Comparison of ENCODE assay signal across 7 cellular contexts in genomic region chr1:155893389-155894142, GRCh38. TPM values are rescaled to one million over a fixed set of nuclear protein-coding genes. Genes with fewer than 3 reads are reported as not detected.
DNase-seq lines count a peak whose midpoint lies in the region; ATAC-seq, FAIRE-seq and TF ChIP-seq lines count a peak whose summit lies in the region.
"Had no signal": no experiment of that assay in that cellular context is flagged by ENCODE, and none has a peak within 500 bp of the region (broad histone marks: within the 10 kb centered on the region; RNA-seq: fewer than 3 reads in every experiment).

No MANE protein-coding gene starts in this region.

- H3K36me3 Mint-ChIP-seq in neural crest cell (ENCODE audit: low read depth): peaks cover 6% of the 10 kb centered on the region

- H2BK20ac ChIP-seq in IMR-90 (ENCODE audit: low read depth, low read length): peak overlapping the region; percentile 86

- H2BK15ac ChIP-seq in IMR-90 (ENCODE audit: low read depth, low read length): peak overlapping the region; percentile 92

- H3K27ac ChIP-seq in IMR-90 (ENCODE audit: insufficient read depth, low read length): peak overlapping the region; percentile 95
- no peak overlapping the region for H3K27ac ChIP-seq in K562 (ENCODE audit: extremely low read depth, low read depth, low read length)

- H3K4me1 ChIP-seq in IMR-90 (ENCODE audit: control insufficient read depth, insufficient read depth, low read length) (peaks cover 19% of the 10 kb centered on the region), K562 (replicated peaks in 1 of 2; ENCODE audit: control insufficient read depth in 2 of 2, insufficient read depth in 2 of 2, low read length in 2 of 2) (peaks cover 0 to 4% of the 10 kb centered on the region in 2 experiments; a peak in 3 of 5 replicates)

- H3K23ac ChIP-seq in IMR-90 (ENCODE audit: low read depth, low read length): peak overlapping the region; percentile 94

- H3K4me1 Mint-ChIP-seq in neural crest cell: peaks cover 4% of the 10 kb centered on the region

- H4K8ac ChIP-seq in IMR-90 (ENCODE audit: low read depth in 2 of 2, low read length in 2 of 2): peak overlapping the region; percentile 78 to 99

- H3K4me3 ChIP-seq in IMR-90 (ENCODE audit: insufficient read depth, low read depth, low read length): no peak overlapping the region
- H3K4me3 ChIP-seq in K562: no peak overlapping the region

- DNase-seq in IMR-90 (peak; percentile 91), K562 (ENCODE audit: extremely low read depth in 1 of 4, low spot score in 3 of 4) (peak in 1 of 4 experiments; percentile 4), neural crest cell (ENCODE audit: low read depth, low spot score) (no peak), middle frontal gyrus (ENCODE audit: extremely low spot score, low spot score) (no peak), putamen (ENCODE audit: low spot score) (no peak)
- no peak for DNase-seq in stimulated activated CD4-positive, alpha-beta T cell treated with anti-CD3 and anti-CD28 coated beads, Interleukin-2, amount 100 ng/mL, for 24 hours

- intact Hi-C loops in IMR-90 (cut with micrococcal nuclease): no loop called here
- intact Hi-C loops in K562 (cut with micrococcal nuclease): no loop called here

- no peak for FAIRE-seq in K562 (lab: Jason Lieb, UNC)

- H2BK120ac ChIP-seq in IMR-90 (ENCODE audit: low read depth, low read length): peak overlapping the region; percentile 91

- H2AK5ac ChIP-seq in IMR-90 (ENCODE audit: low read depth, low read length): peak overlapping the region; percentile 93

- peak overlapping the region; percentile 98 for H2BK5ac ChIP-seq in IMR-90 (ENCODE audit: low read depth, low read length, poor library complexity, severe bottlenecking)

- TF ChIP-seq RAD21 in IMR-90 (IDR thresholded peaks at IDR 0.05; ENCODE audit: low read length): no peak
- no peak for TF ChIP-seq RAD21 in K562 (CRISPR knock-in tag; conservative IDR thresholded peaks at IDR 0.05 in 1 of 2, IDR thresholded peaks at IDR 0.05 in 1 of 2)

- peak overlapping the region; percentile 53 for H3K27ac Mint-ChIP-seq in neural crest cell (ENCODE audit: unreplicated experiment)

- no TSS peak for BruUV-seq in IMR-90 (replicated peaks; lab: Mats Ljungman, UMichigan)
- BruUV-seq in K562 (replicated peaks; lab: Mats Ljungman, UMichigan): no TSS peak

- H4K20me1 ChIP-seq in IMR-90 (ENCODE audit: insufficient read depth, low read length) (no peaks in the 10 kb centered on the region; the same call in 1 of the 2 replicates), K562 (replicated peaks; ENCODE audit: control insufficient read depth, insufficient read depth, low read length) (no peaks in the 10 kb centered on the region)

- H4K91ac ChIP-seq in IMR-90 (ENCODE audit: insufficient read depth, low read depth, low read length): peak overlapping the region; percentile 95

- no peaks in the 10 kb centered on the region for H3K9me3 Mint-ChIP-seq in neural crest cell

- no peaks in the 10 kb centered on the region for H3K9me3 ChIP-seq in IMR-90 (ENCODE audit: control insufficient read depth, insufficient read depth, low read length)
- H3K9me3 ChIP-seq in K562 (replicated peaks; ENCODE audit: control insufficient read depth, insufficient read depth, low read depth, low read length): no peaks in the 10 kb centered on the region

- TF ChIP-seq CTCF in IMR-90 (conservative IDR thresholded peaks at IDR 0.05; ENCODE audit: low read depth, low read length): no peak
- no peak for TF ChIP-seq CTCF in K562 (IDR thresholded peaks at IDR 0.05 in 2 of 3, conservative IDR thresholded peaks at IDR 0.05 in 1 of 3; ENCODE audit: insufficient read depth in 2 of 3, low read depth in 1 of 3, low read length in 3 of 3)
- TF ChIP-seq CTCF in neural crest cell (conservative IDR thresholded peaks at IDR 0.05): no peak

- H3K9ac ChIP-seq in IMR-90 (ENCODE audit: low read depth, low read length) (peak overlapping the region; percentile 58), K562 (ENCODE audit: insufficient read depth in 1 of 2, low read depth in 2 of 2, low read length in 2 of 2) (no peak overlapping the region)

- peaks cover 6% of the 10 kb centered on the region for H3K9me1 ChIP-seq in IMR-90 (ENCODE audit: insufficient read depth, low read length)
- H3K9me1 ChIP-seq in K562 (ENCODE audit: control insufficient read depth, insufficient read depth, low read length): no peaks in the 10 kb centered on the region

- dilution Hi-C loops in IMR-90 (cut with HindIII; ENCODE audit: low sequenced_read_pairs, unreplicated experiment): no loop called here

- peak overlapping the region; percentile 90 for H3K14ac ChIP-seq in IMR-90 (replicated peaks; ENCODE audit: low read depth, low read length)

- peak overlapping the region; percentile 91 for H3K56ac ChIP-seq in IMR-90 (ENCODE audit: extremely low read depth, insufficient read depth, low read length)

- 75% methylated on average over 8 of the region's 10 CpGs; no CpG with 5 or more reads in 1 of the 2 experiments for WGBS in IMR-90 (ENCODE audit: extremely low coverage in 2 of 2, insufficient read length in 1 of 2), 2 experiments
- 42% methylated on average over 10 of the region's 10 CpGs for WGBS in K562 (ENCODE audit: insufficient coverage, low coverage, missing lambda C conversion rate)

- H3K36me3 ChIP-seq in IMR-90 (ENCODE audit: control insufficient read depth, insufficient read depth, low read length) (peaks cover 14% of the 10 kb centered on the region), K562 (ENCODE audit: control insufficient read depth, insufficient read depth, low read length) (peaks cover 17% of the 10 kb centered on the region)

- no peak; the same call in 1 of the 2 replicates for TF ChIP-seq POLR2A in IMR-90 (IDR thresholded peaks at IDR 0.05; ENCODE audit: low read depth, low read length)
- TF ChIP-seq POLR2A in K562 (conservative IDR thresholded peaks at IDR 0.05): no peak

- H3K4me2 ChIP-seq in IMR-90 (ENCODE audit: low read depth, low read length) (peak overlapping the region; percentile 64), K562 (ENCODE audit: insufficient read depth, low read length) (no peak overlapping the region)

- TF ChIP-seq EP300 in K562 (IDR thresholded peaks at IDR 0.05; ENCODE audit: low read length): no peak

- H3K79me2 ChIP-seq in K562 (ENCODE audit: control insufficient read depth, insufficient read depth, low read length): no peaks in the 10 kb centered on the region

- peaks cover 0 to 20% of the 10 kb centered on the region in 2 experiments; a peak in 2 of 4 replicates for H3K79me1 ChIP-seq in IMR-90 (ENCODE audit: low read depth in 1 of 2, low read length in 2 of 2)

- POLR2A ChIA-PET in IMR-90 (lab: Charles Lee; ENCODE audit: unreplicated experiment) (interaction anchor here (1.0 to 1.2 kb wide), 2 partner anchors 10 to 17 kb away, joined by 3 read pairs; no protein-coding TSS in a partner anchor), K562 (lab: Yijun Ruan, JAX) (interaction anchor here (0.7 to 2.4 kb wide), 5 partner anchors 10 to 153 kb away, joined by 3 to 14 read pairs (median 5); partner anchors contain the start of gene KHDC4)

- H3K4ac ChIP-seq in IMR-90 (ENCODE audit: low read depth, low read length): peak overlapping the region; percentile 100

- peak overlapping the region; percentile 76; the same call in 1 of the 2 replicates for H4K5ac ChIP-seq in IMR-90 (ENCODE audit: low read depth, low read length)

- H2AK9ac ChIP-seq in IMR-90 (replicated peaks; ENCODE audit: low read depth, low read length, poor library complexity): peak overlapping the region; percentile 79

- H3K27me3 Mint-ChIP-seq in neural crest cell (ENCODE audit: low read depth): no peaks in the 10 kb centered on the region

- no peaks in the 10 kb centered on the region for H3K27me3 ChIP-seq in IMR-90 (ENCODE audit: control insufficient read depth, insufficient read depth, low read length)
- no peaks in the 10 kb centered on the region for H3K27me3 ChIP-seq in K562 (ENCODE audit: control insufficient read depth in 2 of 2, insufficient read depth in 2 of 2, low read length in 2 of 2)

- no peak overlapping the region for H3K4me3 Mint-ChIP-seq in neural crest cell

- H2AFZ ChIP-seq in IMR-90 (replicated peaks; ENCODE audit: low read length, poor library complexity): no peak overlapping the region
- no peak overlapping the region for H2AFZ ChIP-seq in K562 (ENCODE audit: low read depth, low read length)

- peak overlapping the region; percentile 78 for H3K18ac ChIP-seq in IMR-90 (ENCODE audit: low read depth, low read length)

- ATAC-seq in IMR-90 (ENCODE audit: low read depth) (peak; percentile 45), K562 (peak; percentile 65; the same call in 2 of the 3 replicates)

- in situ Hi-C loops in IMR-90 (cut with MboI; ENCODE audit: low sequenced_read_pairs) (no loop called here), K562 (cut with MboI) (no loop called here)

- CTCF ChIA-PET in IMR-90 (lab: Yijun Ruan, JAX) (interaction anchor here (0.6 to 2.2 kb wide), 4 partner anchors 10 to 33 kb away, joined by 3 to 8 read pairs (median 4); no protein-coding TSS in a partner anchor), K562 (lab: Yijun Ruan, JAX; ENCODE audit: low intra/inter-chr PET ratio) (no interaction called here)

RNA-seq across cellular contexts. Expression of gene RIT1, which starts 17.6 kb away (rescaled TPM):
- total RNA-seq in IMR-90 (2012; rRNA removed) (46.8 and 52.2 TPM in 2 replicates), K562 (2014; rRNA removed) (13.5 and 15.8 TPM in 2 replicates), K562 (2014; rRNA removed; fragmentation: Illumina TruSeq; extraction: Trizol) (24.9 and 28.8 TPM in 2 replicates), K562 (2015; rRNA removed; fragmentation: Illumina TruSeq; extraction: Trizol) (18.7 and 20.0 TPM in 2 replicates), K562 (2021) (22.9 and 23.1 TPM in 2 replicates), neural crest cell (34.5 and 35.3 TPM in 2 replicates)
- polyA plus RNA-seq in IMR-90 (2012; rRNA removed) (26.2 and 29.6 TPM in 2 replicates), K562 (2011; rRNA removed) (41.7 and 57.6 TPM in 2 replicates), K562 (2014; fragmentation: Illumina TruSeq; extraction: Trizol) (20.8 and 21.2 TPM in 2 replicates), K562 (2014; fragmentation: Nextera tagmentation; extraction: Ambion mirVana) (10 to 100 TPM; 53.7 to 57.1 TPM), K562 (2014; rRNA removed) (19.3 and 20.4 TPM in 2 replicates)
- 8.5 and 14.4 TPM in 2 replicates for polyA plus RNA-seq in IMR-90 (2012; cell fraction: cytosol; rRNA removed)
- polyA plus RNA-seq in IMR-90 (2012; cell fraction: nucleus; rRNA removed; ENCODE audit: low replicate concordance): 5.5 and 26.8 TPM in 2 replicates
- total RNA-seq in K562 (2011; cell fraction: chromatin; rRNA removed; ENCODE audit: low replicate concordance): 32.5 and 66.4 TPM in 2 replicates
- 13.3 and 18.2 TPM in 2 replicates for total RNA-seq in K562 (2011; cell fraction: nucleolus; rRNA removed)
- 42.4 and 55.2 TPM in 2 replicates for total RNA-seq in K562 (2011; cell fraction: nucleoplasm; rRNA removed)
- 28.1 and 47.4 TPM in 2 replicates for polyA plus RNA-seq in K562 (2011; cell fraction: cytosol; rRNA removed)
- polyA plus RNA-seq in K562 (2011; cell fraction: nucleus; rRNA removed): 18.1 and 27.5 TPM in 2 replicates
- 18.3 and 23.8 TPM in 2 replicates for polyA plus RNA-seq in K562 (2012)
- polyA minus RNA-seq in K562 (2011; rRNA and poly(A)+ RNA removed): 56.7 and 64.0 TPM in 2 replicates
- 13.1 and 20.2 TPM in 2 replicates for polyA minus RNA-seq in K562 (2011; cell fraction: cytosol; rRNA and poly(A)+ RNA removed)
- polyA minus RNA-seq in K562 (2011; cell fraction: nucleus; rRNA and poly(A)+ RNA removed): 6.7 and 13.2 TPM in 2 replicates

RNA-seq across cellular contexts. Expression of gene SYT11, which starts 34.2 kb away (rescaled TPM):
- total RNA-seq in IMR-90 (2012; rRNA removed) (37.8 and 43.7 TPM in 2 replicates), K562 (2014; rRNA removed) (0.05 and 0.12 TPM in 2 replicates), K562 (2014; rRNA removed; fragmentation: Illumina TruSeq; extraction: Trizol) (0.07 and 0.13 TPM in 2 replicates), K562 (2015; rRNA removed; fragmentation: Illumina TruSeq; extraction: Trizol) (0.11 TPM in 2 replicates), K562 (2021) (0.18 and 0.20 TPM in 2 replicates), neural crest cell (19.8 and 20.0 TPM in 2 replicates)
- polyA plus RNA-seq in IMR-90 (2012; rRNA removed) (22.9 TPM in 2 replicates), K562 (2011; rRNA removed) (0.17 and 0.26 TPM in 2 replicates), K562 (2014; fragmentation: Illumina TruSeq; extraction: Trizol) (0.13 and 0.19 TPM in 2 replicates), K562 (2014; fragmentation: Nextera tagmentation; extraction: Ambion mirVana) (under 1 TPM; 0.08 to 0.11 TPM), K562 (2014; rRNA removed) (0.05 and 0.11 TPM in 2 replicates)
- 12.1 TPM in 2 replicates for polyA plus RNA-seq in IMR-90 (2012; cell fraction: cytosol; rRNA removed)
- polyA plus RNA-seq in IMR-90 (2012; cell fraction: nucleus; rRNA removed; ENCODE audit: low replicate concordance): 7.0 and 11.9 TPM in 2 replicates
- 0.25 and 0.39 TPM in 2 replicates for total RNA-seq in K562 (2011; cell fraction: chromatin; rRNA removed; ENCODE audit: low replicate concordance)
- total RNA-seq in K562 (2011; cell fraction: nucleolus; rRNA removed): 0.39 and 0.67 TPM in 2 replicates
- total RNA-seq in K562 (2011; cell fraction: nucleoplasm; rRNA removed): 0.81 and 0.84 TPM in 2 replicates
- polyA plus RNA-seq in K562 (2011; cell fraction: cytosol; rRNA removed): 0.16 and 0.24 TPM in 2 replicates
- polyA plus RNA-seq in K562 (2011; cell fraction: nucleus; rRNA removed): 0.09 and 0.13 TPM in 2 replicates
- polyA plus RNA-seq in K562 (2012): 0.07 and 0.17 TPM in 2 replicates
- 0.25 and 0.36 TPM in 2 replicates for polyA minus RNA-seq in K562 (2011; rRNA and poly(A)+ RNA removed)
- not detected in 2 replicates for polyA minus RNA-seq in K562 (2011; cell fraction: cytosol; rRNA and poly(A)+ RNA removed)
- 0.11 TPM in 1 of 2 replicates, not detected in the other for polyA minus RNA-seq in K562 (2011; cell fraction: nucleus; rRNA and poly(A)+ RNA removed)

RNA-seq across cellular contexts. Expression of gene GON4L, which starts 36.6 kb away (rescaled TPM):
- 29.4 and 30.3 TPM in 2 replicates for total RNA-seq in IMR-90 (2012; rRNA removed)
- polyA plus RNA-seq in IMR-90 (2012; rRNA removed): 19.2 and 21.2 TPM in 2 replicates
- polyA plus RNA-seq in IMR-90 (2012; cell fraction: cytosol; rRNA removed): 7.1 and 8.6 TPM in 2 replicates
- 47.8 and 92.4 TPM in 2 replicates for polyA plus RNA-seq in IMR-90 (2012; cell fraction: nucleus; rRNA removed; ENCODE audit: low replicate concordance)
- total RNA-seq in K562 (2011; cell fraction: chromatin; rRNA removed; ENCODE audit: low replicate concordance): 217 and 320 TPM in 2 replicates
- total RNA-seq in K562 (2011; cell fraction: nucleolus; rRNA removed): 111 and 118 TPM in 2 replicates
- 136 and 172 TPM in 2 replicates for total RNA-seq in K562 (2011; cell fraction: nucleoplasm; rRNA removed)
- total RNA-seq in K562 (2014; rRNA removed): 29.0 and 30.0 TPM in 2 replicates
- total RNA-seq in K562 (2014; rRNA removed; fragmentation: Illumina TruSeq; extraction: Trizol): 35.5 and 40.1 TPM in 2 replicates
- total RNA-seq in K562 (2015; rRNA removed; fragmentation: Illumina TruSeq; extraction: Trizol): 33.6 and 34.3 TPM in 2 replicates
- 42.6 and 47.4 TPM in 2 replicates for total RNA-seq in K562 (2021)
- polyA plus RNA-seq in K562 (2011; rRNA removed): 32.4 and 40.4 TPM in 2 replicates
- polyA plus RNA-seq in K562 (2011; cell fraction: cytosol; rRNA removed): 21.5 and 30.7 TPM in 2 replicates
- 98.2 and 114 TPM in 2 replicates for polyA plus RNA-seq in K562 (2011; cell fraction: nucleus; rRNA removed)
- 27.5 and 34.2 TPM in 2 replicates for polyA plus RNA-seq in K562 (2012)
- polyA plus RNA-seq in K562 (2014; fragmentation: Illumina TruSeq; extraction: Trizol): 35.1 and 37.4 TPM in 2 replicates
- 10 to 100 TPM; 20.2 to 38.9 TPM for polyA plus RNA-seq in K562 (2014; fragmentation: Nextera tagmentation; extraction: Ambion mirVana)
- 32.1 and 33.0 TPM in 2 replicates for polyA plus RNA-seq in K562 (2014; rRNA removed)
- polyA minus RNA-seq in K562 (2011; rRNA and poly(A)+ RNA removed): 69.6 and 96.4 TPM in 2 replicates
- 19.7 and 23.2 TPM in 2 replicates for polyA minus RNA-seq in K562 (2011; cell fraction: cytosol; rRNA and poly(A)+ RNA removed)
- 38.9 and 68.0 TPM in 2 replicates for polyA minus RNA-seq in K562 (2011; cell fraction: nucleus; rRNA and poly(A)+ RNA removed)
- 58.4 and 59.5 TPM in 2 replicates for total RNA-seq in neural crest cell

RNA-seq across cellular contexts. Expression of gene KHDC4, which starts 40.6 kb away (rescaled TPM):
- total RNA-seq in IMR-90 (2012; rRNA removed): 22.5 and 28.0 TPM in 2 replicates
- polyA plus RNA-seq in IMR-90 (2012; rRNA removed): 23.4 and 29.9 TPM in 2 replicates
- polyA plus RNA-seq in IMR-90 (2012; cell fraction: cytosol; rRNA removed): 9.3 and 11.6 TPM in 2 replicates
- 59.4 and 172 TPM in 2 replicates for polyA plus RNA-seq in IMR-90 (2012; cell fraction: nucleus; rRNA removed; ENCODE audit: low replicate concordance)
- 514 and 559 TPM in 2 replicates for total RNA-seq in K562 (2011; cell fraction: chromatin; rRNA removed; ENCODE audit: low replicate concordance)
- total RNA-seq in K562 (2011; cell fraction: nucleolus; rRNA removed): 287 and 289 TPM in 2 replicates
- 287 and 343 TPM in 2 replicates for total RNA-seq in K562 (2011; cell fraction: nucleoplasm; rRNA removed)
- total RNA-seq in K562 (2014; rRNA removed): 65.6 and 72.9 TPM in 2 replicates
- total RNA-seq in K562 (2014; rRNA removed; fragmentation: Illumina TruSeq; extraction: Trizol): 65.2 and 75.1 TPM in 2 replicates
- 75.3 and 77.3 TPM in 2 replicates for total RNA-seq in K562 (2015; rRNA removed; fragmentation: Illumina TruSeq; extraction: Trizol)
- total RNA-seq in K562 (2021): 62.9 and 64.9 TPM in 2 replicates
- 185 and 202 TPM in 2 replicates for polyA plus RNA-seq in K562 (2011; rRNA removed)
- 110 and 164 TPM in 2 replicates for polyA plus RNA-seq in K562 (2011; cell fraction: cytosol; rRNA removed)
- 419 and 448 TPM in 2 replicates for polyA plus RNA-seq in K562 (2011; cell fraction: nucleus; rRNA removed)
- polyA plus RNA-seq in K562 (2012): 38.0 and 62.2 TPM in 2 replicates
- 61.5 and 78.8 TPM in 2 replicates for polyA plus RNA-seq in K562 (2014; fragmentation: Illumina TruSeq; extraction: Trizol)
- polyA plus RNA-seq in K562 (2014; fragmentation: Nextera tagmentation; extraction: Ambion mirVana): 10 to 100 TPM; 12.1 to 14.4 TPM
- polyA plus RNA-seq in K562 (2014; rRNA removed): 127 and 132 TPM in 2 replicates
- 193 and 248 TPM in 2 replicates for polyA minus RNA-seq in K562 (2011; rRNA and poly(A)+ RNA removed)
- 69.5 and 86.4 TPM in 2 replicates for polyA minus RNA-seq in K562 (2011; cell fraction: cytosol; rRNA and poly(A)+ RNA removed)
- 101 and 173 TPM in 2 replicates for polyA minus RNA-seq in K562 (2011; cell fraction: nucleus; rRNA and poly(A)+ RNA removed)
- total RNA-seq in neural crest cell: 69.9 and 71.2 TPM in 2 replicates

RNA-seq across cellular contexts. Expression of gene RXFP4, which starts 47.9 kb away (rescaled TPM):
- not detected in 2 replicates for total RNA-seq in IMR-90 (2012; rRNA removed)
- not detected in 2 replicates for polyA plus RNA-seq in IMR-90 (2012; rRNA removed)
- not detected in 2 replicates for polyA plus RNA-seq in IMR-90 (2012; cell fraction: cytosol; rRNA removed)
- polyA plus RNA-seq in IMR-90 (2012; cell fraction: nucleus; rRNA removed; ENCODE audit: low replicate concordance): 0.07 TPM in 1 of 2 replicates, not detected in the other
- 0.42 TPM in 1 of 2 replicates, not detected in the other for total RNA-seq in K562 (2011; cell fraction: chromatin; rRNA removed; ENCODE audit: low replicate concordance)
- not detected in 2 replicates for total RNA-seq in K562 (2011; cell fraction: nucleolus; rRNA removed)
- total RNA-seq in K562 (2011; cell fraction: nucleoplasm; rRNA removed): 0.29 TPM in 1 of 2 replicates, not detected in the other
- total RNA-seq in K562 (2014; rRNA removed): 0.64 TPM in 1 of 2 replicates, not detected in the other
- total RNA-seq in K562 (2014; rRNA removed; fragmentation: Illumina TruSeq; extraction: Trizol): not detected in 2 replicates
- not detected in 2 replicates for total RNA-seq in K562 (2015; rRNA removed; fragmentation: Illumina TruSeq; extraction: Trizol)
- not detected in 2 replicates for total RNA-seq in K562 (2021)
- not detected in 2 replicates for polyA plus RNA-seq in K562 (2011; rRNA removed)
- not detected in 2 replicates for polyA plus RNA-seq in K562 (2011; cell fraction: cytosol; rRNA removed)
- not detected in 2 replicates for polyA plus RNA-seq in K562 (2011; cell fraction: nucleus; rRNA removed)
- polyA plus RNA-seq in K562 (2012): not detected in 2 replicates
- polyA plus RNA-seq in K562 (2014; fragmentation: Illumina TruSeq; extraction: Trizol): not detected in 2 replicates
- polyA plus RNA-seq in K562 (2014; fragmentation: Nextera tagmentation; extraction: Ambion mirVana): not detected
- polyA plus RNA-seq in K562 (2014; rRNA removed): not detected in 2 replicates
- not detected in 2 replicates for polyA minus RNA-seq in K562 (2011; rRNA and poly(A)+ RNA removed)
- not detected in 2 replicates for polyA minus RNA-seq in K562 (2011; cell fraction: cytosol; rRNA and poly(A)+ RNA removed)
- polyA minus RNA-seq in K562 (2011; cell fraction: nucleus; rRNA and poly(A)+ RNA removed): not detected in 2 replicates
- not detected in 2 replicates for total RNA-seq in neural crest cell
- total RNA-seq: urinary bladder had no signal

Comparison
In these comparisons a context has a peak if more than half of its experiments do, and no peak if none do; other contexts are left out.
1. RNA of gene SYT11, which starts 34.2 kb away (total RNA-seq): 37.8 to 43.7 TPM in IMR-90 and 19.8 to 20.0 TPM in neural crest cell; 0.05 to 0.84 TPM in K562; every median in the first group is over 10 times any median in the second.